ENCODE assay signal across 19 cellular contexts in genomic region chr11:16977136-16978020, GRCh38. TPM values are rescaled to one million over a fixed set of nuclear protein-coding genes. Genes with fewer than 3 reads are reported as not detected.
A peak's percentile ranks its signal among the peaks of the same experiment; 100 is the strongest.
DNase-seq lines count a peak whose midpoint lies in the region; ATAC-seq and TF ChIP-seq lines count a peak whose summit lies in the region.
"Had no signal": no experiment of that assay in that cellular context is flagged by ENCODE, and none has a peak within 500 bp of the region (broad histone marks: within the 10 kb centered on the region; RNA-seq: fewer than 3 reads in every experiment).

No MANE protein-coding gene starts in this region.

- H3K4ac ChIP-seq in neuronal stem cell (ENCODE audit: low read length): no peak overlapping the region

- no peak overlapping the region for H2BK120ac ChIP-seq in neuronal stem cell (ENCODE audit: low read depth, low read length)

- H2BK15ac ChIP-seq in neuronal stem cell (ENCODE audit: low read length): no peak overlapping the region

- TF ChIP-seq CTCF in 22Rv1 (IDR thresholded peaks at IDR 0.05): no peak

- no peak overlapping the region for H2BK5ac ChIP-seq in neuronal stem cell (ENCODE audit: low read length)

- H3K4me2 ChIP-seq in neuronal stem cell (ENCODE audit: insufficient read depth, low read length, poor library complexity, severe bottlenecking): no peak overlapping the region

- no peak overlapping the region for H3K14ac ChIP-seq in neuronal stem cell (ENCODE audit: low read length)

- no peak overlapping the region for H2AK5ac ChIP-seq in neuronal stem cell (ENCODE audit: low read depth, low read length)

- no peak overlapping the region for H4K91ac ChIP-seq in neuronal stem cell (ENCODE audit: low read depth, low read length, poor library complexity)

- H2AFZ ChIP-seq in neuronal stem cell (ENCODE audit: low read length): no peak overlapping the region

- peaks cover 36 to 49% of the 10 kb centered on the region in 2 donors for H3K4me1 ChIP-seq in neuronal stem cell (ENCODE audit: control insufficient read depth in 2 of 2, insufficient read depth in 1 of 2, low read depth in 1 of 2, low read length in 2 of 2)
- no peaks in the 10 kb centered on the region for H3K4me1 ChIP-seq in effector memory CD4-positive, alpha-beta T cell (ENCODE audit: control insufficient read depth, insufficient read depth, low read length, poor library complexity, severe bottlenecking)

- no peak overlapping the region for H2BK12ac ChIP-seq in neuronal stem cell (ENCODE audit: low read length)

- no peak overlapping the region for H3K9ac ChIP-seq in neuronal stem cell (ENCODE audit: low read depth, low read length, poor library complexity)

- H3K9me3 ChIP-seq in neuronal stem cell (replicated peaks in 1 of 2; ENCODE audit: control insufficient read depth in 2 of 2, insufficient read depth in 1 of 2, low read depth in 1 of 2, low read length in 2 of 2): no peaks in the 10 kb centered on the region
- no peaks in the 10 kb centered on the region for H3K9me3 ChIP-seq in effector memory CD4-positive, alpha-beta T cell (ENCODE audit: control insufficient read depth, low read length)
- H3K9me3 ChIP-seq: spleen had no signal

- ATAC-seq in esophagus mucosa (peak; percentile 64), left lobe of liver (no peak), GM18873 (IDR thresholded peaks at IDR 0.05; ENCODE audit: low FRiP score, unreplicated experiment) (no peak)

- peak; percentile 45 for DNase-seq in NCI-H510A treated with DMSO at 0.1 percent for 48 hours (lab: John Stamatoyannopoulos, UW)
- no peak for DNase-seq in neuronal stem cell (ENCODE audit: low spot score)
- DNase-seq in left lobe of liver (ENCODE audit: low spot score): no peak
- no peak for DNase-seq in effector memory CD4-positive, alpha-beta T cell
- no peak for DNase-seq in DMS53 (lab: John Stamatoyannopoulos, UW)
- DNase-seq: activated CD4-positive, alpha-beta memory T cell treated with anti-CD3 and anti-CD28 coated beads, Interleukin-2, amount 10 ng/mL, durations not matched to agents 7 days and 5 days; activated naive CD4-positive, alpha-beta T cell treated with anti-CD3 and anti-CD28 coated beads for 36 hours; mammary epithelial cell; NCI-H1105 treated with DMSO at 0.1 percent for 48 hours; NCI-H524 treated with DMSO at 0.1 percent for 48 hours; spleen; stimulated activated CD4-positive, alpha-beta T cell treated with anti-CD3 and anti-CD28 coated beads, Interleukin-4, amount 100 ng/mL, for 1 hour had no signal

- no peak overlapping the region for H3K23ac ChIP-seq in neuronal stem cell (ENCODE audit: low read depth, low read length, poor library complexity)

- no peak overlapping the region for H3K18ac ChIP-seq in neuronal stem cell (ENCODE audit: low read length)

- H3K27ac ChIP-seq in 22Rv1 (peak overlapping the region; percentile 18; the same call in 1 of the 2 replicates), neuronal stem cell (replicated peaks; ENCODE audit: low read length) (peak overlapping the region; percentile 6)
- no peak overlapping the region for H3K27ac ChIP-seq in effector memory CD4-positive, alpha-beta T cell (ENCODE audit: insufficient read depth, low read length, poor library complexity, severe bottlenecking)
- H3K27ac ChIP-seq: HL-60, RWPE1, SK-N-MC, spleen, VCaP had no signal

- no CpG with 5 or more reads among the region's 7 CpGs for WGBS in neuronal stem cell (ENCODE audit: extremely low coverage in 2 of 2, insufficient read length in 2 of 2, insufficient replicate concordance in 1 of 2), 2 donors

- H3K79me1 ChIP-seq in neuronal stem cell (ENCODE audit: low read depth, low read length): no peaks in the 10 kb centered on the region

- H3K36me3 ChIP-seq in neuronal stem cell (replicated peaks in 1 of 2; ENCODE audit: control insufficient read depth in 2 of 2, insufficient read depth in 2 of 2, low read length in 2 of 2): no peaks in the 10 kb centered on the region
- no peaks in the 10 kb centered on the region for H3K36me3 ChIP-seq in effector memory CD4-positive, alpha-beta T cell (ENCODE audit: control insufficient read depth, insufficient read depth, low read length)
- H3K36me3 ChIP-seq: spleen had no signal

- H3K27me3 ChIP-seq in neuronal stem cell (ENCODE audit: control insufficient read depth in 3 of 3, insufficient read depth in 3 of 3, low read depth in 1 of 3, low read length in 3 of 3): no peaks in the 10 kb centered on the region
- H3K27me3 ChIP-seq in effector memory CD4-positive, alpha-beta T cell (replicated peaks; ENCODE audit: control insufficient read depth, insufficient read depth, low read length, poor library complexity, severe bottlenecking): no peaks in the 10 kb centered on the region
- H3K27me3 ChIP-seq: spleen had no signal

- no peak overlapping the region for H4K8ac ChIP-seq in neuronal stem cell (ENCODE audit: low read depth, low read length)

- H3K4me3 ChIP-seq in neuronal stem cell (ENCODE audit: low read length in 2 of 2): no peak overlapping the region
- H3K4me3 ChIP-seq in effector memory CD4-positive, alpha-beta T cell (ENCODE audit: insufficient read depth, low read depth, low read length, poor library complexity, severe bottlenecking): no peak overlapping the region
- H3K4me3 ChIP-seq: SK-N-MC, spleen had no signal

RNA-seq across cellular contexts. Expression of gene PLEKHA7, which starts 36.8 kb away (rescaled TPM):
- total RNA-seq in esophagus mucosa (48.2 TPM), left lobe of liver (25.8 TPM)
- 15.2 TPM for polyA plus RNA-seq in neuronal stem cell (2013, experiment 1 of 2)
- 15.1 TPM for polyA plus RNA-seq in neuronal stem cell (2013, experiment 2 of 2)
